34 cellular contexts compared by ENCODE assay signal in the genomic region with DNA sequence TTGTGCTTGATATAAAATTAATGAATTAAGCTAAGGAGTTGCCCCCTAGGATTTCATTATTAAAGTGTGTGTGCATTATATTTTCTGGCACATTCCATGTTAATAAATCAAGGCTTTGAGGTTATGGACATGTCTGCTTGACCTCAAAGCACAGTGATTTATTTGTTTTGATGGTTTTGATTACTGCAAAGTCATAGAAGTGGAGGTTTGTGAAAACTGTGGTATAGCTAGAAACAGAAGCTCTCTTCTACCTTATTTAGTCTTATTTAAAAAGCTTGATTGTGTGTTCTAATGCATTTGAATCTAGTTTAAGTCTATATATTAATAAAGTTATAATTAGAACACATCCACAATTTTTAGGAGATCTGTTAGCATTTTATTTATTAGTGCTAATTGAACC. TPM values are rescaled to one million over a fixed set of nuclear protein-coding genes. Genes with fewer than 3 reads are reported as not detected.
"Had no signal": no experiment of that assay in that cellular context is flagged by ENCODE, and none has a peak within 500 bp of the region (broad histone marks: within the 10 kb centered on the region; RNA-seq: fewer than 3 reads in every experiment).

No MANE protein-coding gene starts in this region.

- H3K4me3 ChIP-seq: adrenal gland, ascending aorta, breast epithelium, cardiac muscle cell, colonic mucosa, esophagus squamous epithelium, gastroesophageal sphincter, heart right ventricle, hepatocyte had no signal

- H3K27ac ChIP-seq: adrenal gland, ascending aorta, breast epithelium, cardiac muscle cell, colonic mucosa, epithelial cell of prostate, esophagus squamous epithelium, gastroesophageal sphincter, heart right ventricle, hepatocyte, WERI-Rb-1 had no signal

- DNase-seq: activated B cell treated with CpG ODN at 0.5 μM for 24 hours; activated CD4-positive, alpha-beta memory T cell treated with anti-CD3 and anti-CD28 coated beads for 36 hours; activated CD4-positive, alpha-beta T cell treated with anti-CD3 and anti-CD28 coated beads for 48 hours; activated CD4-positive, alpha-beta T cell treated with anti-CD3 and anti-CD28 coated beads, Interleukin-2, amount 50 U/mL, for 1 hour; activated CD8-positive, alpha-beta memory T cell treated with anti-CD3 and anti-CD28 coated beads, Interleukin-2, amount 10 ng/mL, durations not matched to agents 7 days and 5 days; activated CD8-positive, alpha-beta memory T cell treated with anti-CD3 and anti-CD28 coated beads, Interleukin-2, amount 50 U/mL, for 4 hours; activated CD8-positive, alpha-beta T cell treated with anti-CD3 and anti-CD28 coated beads, Interleukin-2, amount 10 ng/mL, durations not matched to agents 7 days and 5 days; activated effector memory CD4-positive, alpha-beta T cell treated with anti-CD3 and anti-CD28 coated beads, Interleukin-2, amount 50 U/mL, for 16 hours; activated naive CD4-positive, alpha-beta T cell treated with anti-CD3 and anti-CD28 coated beads for 36 hours; activated naive CD8-positive, alpha-beta T cell treated with anti-CD3 and anti-CD28 coated beads for 36 hours; activated naive CD8-positive, alpha-beta T cell treated with anti-CD3 and anti-CD28 coated beads, Interleukin-2, amount 50 U/mL, for 24 hours; activated T-cell treated with anti-CD3 and anti-CD28 coated beads, Interleukin-2, amount 50 U/mL, for 1 hour; activated T-cell treated with anti-CD3 and anti-CD28 coated beads, Interleukin-2, amount 50 U/mL, for 48 hours; adrenal gland; central memory CD4-positive, alpha-beta T cell; cerebellar nuclear complex; colonic mucosa; effector CD8-positive, alpha-beta T cell; esophagus squamous epithelium; foreskin melanocyte; heart right ventricle; T1000; WERI-Rb-1 had no signal

- H3K9me3 ChIP-seq: adrenal gland, ascending aorta, breast epithelium, colonic mucosa had no signal

- ATAC-seq: activated CD4-positive, CD25-positive, alpha-beta regulatory T cell treated with anti-CD3 and anti-CD28 coated beads, Interleukin-2, amount 50 U/mL, for 24 hours; activated CD8-positive, alpha-beta memory T cell treated with anti-CD3 and anti-CD28 coated beads, Interleukin-2, amount 10 ng/mL, durations not matched to agents 7 days and 5 days; activated CD8-positive, alpha-beta T cell treated with anti-CD3 and anti-CD28 coated beads, Interleukin-2, amount 10 ng/mL, durations not matched to agents 7 days and 5 days; activated naive CD8-positive, alpha-beta T cell treated with anti-CD3 and anti-CD28 coated beads, Interleukin-2, amount 50 U/mL, for 24 hours; gastroesophageal sphincter; heart right ventricle had no signal

- H3K36me3 ChIP-seq: adrenal gland, ascending aorta, breast epithelium, cardiac muscle cell, colonic mucosa, esophagus squamous epithelium, gastroesophageal sphincter, heart right ventricle, WERI-Rb-1 had no signal

- H3K27me3 ChIP-seq: adrenal gland, ascending aorta, breast epithelium, cardiac muscle cell, colonic mucosa, esophagus squamous epithelium, gastroesophageal sphincter, heart right ventricle, hepatocyte had no signal

- H3K4me1 ChIP-seq: adrenal gland, ascending aorta, breast epithelium, colonic mucosa, esophagus squamous epithelium, gastroesophageal sphincter, heart right ventricle had no signal

- FAIRE-seq: endothelial cell of umbilical vein had no signal

RNA-seq across cellular contexts. Expression of a gene that starts 32.2 kb away (rescaled TPM):
- total RNA-seq: activated B cell treated with CpG ODN at 0.5 μM for 24 hours; activated CD4-positive, alpha-beta memory T cell treated with anti-CD3 and anti-CD28 coated beads for 36 hours; activated CD8-positive, alpha-beta memory T cell treated with anti-CD3 and anti-CD28 coated beads for 36 hours; activated CD8-positive, alpha-beta memory T cell treated with anti-CD3 and anti-CD28 coated beads, Interleukin-2, amount 10 ng/mL, durations not matched to agents 7 days and 5 days; activated CD8-positive, alpha-beta T cell treated with anti-CD3 and anti-CD28 coated beads, Interleukin-2, amount 10 ng/mL, durations not matched to agents 7 days and 5 days; activated naive CD4-positive, alpha-beta T cell treated with anti-CD3 and anti-CD28 coated beads for 36 hours; activated naive CD8-positive, alpha-beta T cell treated with anti-CD3 and anti-CD28 coated beads for 36 hours; activated T-helper 1 cell treated with anti-CD3 and anti-CD28 coated beads, Interleukin-12 subunit alpha, Interleukin-12 subunit beta, Interleukin-2, Interleukin-4 antibody, amounts not matched to agents 30 ng/mL and 10 ng/mL and 1 ng/mL, durations not matched to agents 14 hours and 24 hours and 36 hours; activated T-helper 2 cell treated with anti-CD3 and anti-CD28 coated beads, Interferon-gamma antibody, Interleukin-2, Interleukin-4, amounts not matched to agents 10 μg/mL and 5 μg/mL and 100 μg/mL, durations not matched to agents 14 hours and 24 hours and 36 hours; ascending aorta; endothelial cell of umbilical vein had no signal
